Comparison of ENCODE assay signal across 8 cellular contexts in genomic region chr11:68009391-68010000, GRCh38. TPM values are rescaled to one million over a fixed set of nuclear protein-coding genes. Genes with fewer than 3 reads are reported as not detected.
DNase-seq lines count a peak whose midpoint lies in the region; ATAC-seq and TF ChIP-seq lines count a peak whose summit lies in the region.

No MANE protein-coding gene starts in this region.

- peak; percentile 16 for TF ChIP-seq CTCF in foreskin fibroblast (IDR thresholded peaks at IDR 0.05; ENCODE audit: low read depth, low read length)

- H3K36me3 Mint-ChIP-seq in stimulated activated effector memory CD8-positive, alpha-beta T cell treated with anti-CD3 and anti-CD28 coated beads, Interleukin-12 subunit alpha, Interleukin-12 subunit beta, amount 100 ng/mL, for 72 hours: no peaks in the 10 kb centered on the region

- peak; percentile 53 for DNase-seq in DMS79 treated with DMSO at 0.1 percent for 48 hours (lab: John Stamatoyannopoulos, UW)
- no peak for DNase-seq in DMS79 (lab: John Stamatoyannopoulos, UW)
- DNase-seq in foreskin fibroblast: peak in 1 of 2 donors; percentile 72
- no peak for DNase-seq in stimulated activated effector memory CD8-positive, alpha-beta T cell treated with anti-CD3 and anti-CD28 coated beads, Interleukin-12 subunit alpha, Interleukin-12 subunit beta, amount 100 ng/mL, for 72 hours (ENCODE audit: low spot score in 2 of 2)
- no peak for DNase-seq in retina
- DNase-seq in mucosa of gallbladder (ENCODE audit: low spot score): no peak
- DNase-seq in putamen (ENCODE audit: low spot score): no peak

- peak overlapping the region; percentile 61 to 77 for H3K4me3 ChIP-seq in foreskin fibroblast (ENCODE audit: low read depth in 1 of 2, low read length in 2 of 2)

- H3K4me3 Mint-ChIP-seq in stimulated activated effector memory CD8-positive, alpha-beta T cell treated with anti-CD3 and anti-CD28 coated beads, Interleukin-12 subunit alpha, Interleukin-12 subunit beta, amount 100 ng/mL, for 72 hours: no peak overlapping the region

- H3K27ac Mint-ChIP-seq in stimulated activated effector memory CD8-positive, alpha-beta T cell treated with anti-CD3 and anti-CD28 coated beads, Interleukin-12 subunit alpha, Interleukin-12 subunit beta, amount 100 ng/mL, for 72 hours: peak overlapping the region; percentile 41

- ATAC-seq in SK-N-SH treated with all-trans-retinoic acid at 6 μM for 48 hours: peak; percentile 6; the same call in 2 of the 3 replicates
- no peak for ATAC-seq in stimulated activated effector memory CD8-positive, alpha-beta T cell treated with anti-CD3 and anti-CD28 coated beads, Interleukin-12 subunit alpha, Interleukin-12 subunit beta, amount 100 ng/mL, for 72 hours

- H3K9me3 Mint-ChIP-seq in stimulated activated effector memory CD8-positive, alpha-beta T cell treated with anti-CD3 and anti-CD28 coated beads, Interleukin-12 subunit alpha, Interleukin-12 subunit beta, amount 100 ng/mL, for 72 hours: no peaks in the 10 kb centered on the region

- H3K4me1 Mint-ChIP-seq in stimulated activated effector memory CD8-positive, alpha-beta T cell treated with anti-CD3 and anti-CD28 coated beads, Interleukin-12 subunit alpha, Interleukin-12 subunit beta, amount 100 ng/mL, for 72 hours: peaks cover 21% of the 10 kb centered on the region

TF ChIP-seq in SK-N-SH treated with all-trans-retinoic acid at 6 μM for 48 hours, 23 proteins besides CTCF, POLR2A, EP300 and RAD21:
- TF ChIP-seq CSDC2 (CRISPR knock-in tag; IDR thresholded peaks at IDR 0.05) (no peak), TCF4 (CRISPR knock-in tag; IDR thresholded peaks at IDR 0.05; ENCODE audit: borderline replicate concordance) (no peak), BACH2 (CRISPR knock-in tag; IDR thresholded peaks at IDR 0.05; ENCODE audit: borderline replicate concordance) (no peak), PATZ1 (CRISPR knock-in tag; IDR thresholded peaks at IDR 0.05; ENCODE audit: borderline replicate concordance) (no peak), TSHZ2 (CRISPR knock-in tag; IDR thresholded peaks at IDR 0.05) (no peak), ZFP3 (CRISPR knock-in tag; IDR thresholded peaks at IDR 0.05) (no peak), ZNF565 (CRISPR knock-in tag; conservative IDR thresholded peaks at IDR 0.05; ENCODE audit: low read depth) (no peak), SNAI2 (CRISPR knock-in tag; IDR thresholded peaks at IDR 0.05) (no peak), OSR1 (CRISPR knock-in tag; IDR thresholded peaks at IDR 0.05) (no peak), POU6F1 (CRISPR knock-in tag; IDR thresholded peaks at IDR 0.05; ENCODE audit: borderline replicate concordance, low read depth) (no peak), ZNF70 (CRISPR knock-in tag; IDR thresholded peaks at IDR 0.05) (no peak), TOX (CRISPR knock-in tag; IDR thresholded peaks at IDR 0.05; ENCODE audit: borderline replicate concordance) (no peak), PPARA (CRISPR knock-in tag; IDR thresholded peaks at IDR 0.05; ENCODE audit: borderline replicate concordance) (no peak), ARNTL (CRISPR knock-in tag; IDR thresholded peaks at IDR 0.05; ENCODE audit: borderline replicate concordance, low read depth) (no peak), ZFP30 (CRISPR knock-in tag; IDR thresholded peaks at IDR 0.05) (no peak), ZC3H10 (CRISPR knock-in tag; IDR thresholded peaks at IDR 0.05) (no peak), ZNF8 (CRISPR knock-in tag; IDR thresholded peaks at IDR 0.05) (no peak)

RNA-seq across cellular contexts. Expression of gene ALDH3B1, which starts 0.6 kb away (rescaled TPM):
- 34.8 TPM for total RNA-seq in mucosa of gallbladder

RNA-seq across cellular contexts. Expression of gene UNC93B1, which starts 5.6 kb away (rescaled TPM):
- 107 TPM for total RNA-seq in mucosa of gallbladder

RNA-seq across cellular contexts. Expression of gene NDUFS8, which starts 21.0 kb away (rescaled TPM):
- 168 TPM for total RNA-seq in mucosa of gallbladder

RNA-seq across cellular contexts. Expression of gene TCIRG1, which starts 29.3 kb away (rescaled TPM):
- total RNA-seq in mucosa of gallbladder: 151 TPM
